ENCODE assay signal across 18 cellular contexts in the genomic region with DNA sequence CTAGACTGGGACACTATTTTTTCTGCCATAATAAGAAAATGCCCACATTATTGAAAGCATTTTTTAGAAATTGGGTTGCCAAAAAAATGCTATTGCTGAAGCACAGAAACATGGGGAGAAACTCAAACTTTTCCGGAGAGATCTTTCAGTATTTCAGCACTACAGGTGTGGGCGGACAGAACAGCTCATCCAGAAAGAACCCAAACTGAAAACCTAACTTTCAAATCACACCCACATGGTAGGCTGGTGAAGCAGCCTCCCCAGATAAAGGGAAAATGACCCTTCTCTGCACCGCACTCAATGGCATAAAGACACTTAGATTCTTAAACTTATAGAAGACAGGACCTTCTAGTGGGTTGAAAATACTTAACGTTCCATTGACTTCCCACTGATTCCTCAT.
A peak's percentile ranks its signal among the peaks of the same experiment; 100 is the strongest.
DNase-seq lines count a peak whose midpoint lies in the region; ATAC-seq and TF ChIP-seq lines count a peak whose summit lies in the region.
"Had no signal": no experiment of that assay in that cellular context is flagged by ENCODE, and none has a peak within 500 bp of the region (broad histone marks: within the 10 kb centered on the region; RNA-seq: fewer than 3 reads in every experiment).

No MANE protein-coding gene starts in this region.

- DNase-seq in activated T-cell treated with anti-CD3 and anti-CD28 coated beads for 48 hours (ENCODE audit: low read depth), result peak; percentile 6
- DNase-seq in activated T-cell treated with anti-CD3 and anti-CD28 coated beads, Interleukin-2, amount 50 U/mL, for 1 hour, result no peak
- DNase-seq in CD1c-positive myeloid dendritic cell (ENCODE audit: extremely low spot score), result peak; percentile 46
- peak; percentile 16 to 25 for DNase-seq in stimulated activated CD4-positive, alpha-beta T cell treated with anti-CD3 and anti-CD28 coated beads, Interleukin-2, amount 100 ng/mL, for 24 hours
- no peak for DNase-seq in DMS153 treated with DMSO at 0.1 percent for 48 hours (lab: John Stamatoyannopoulos, UW; ENCODE audit: unreplicated experiment)
- DNase-seq in left cardiac atrium, result no peak
- DNase-seq: Caco-2; CD4-positive, CD25-positive, alpha-beta regulatory T cell; DMS153; EL; KBM-7; MV-4-11; NCI-H1436; NCI-H2029; NCI-H2171; NCI-H446; NCI-H69 had no signal

- POLR2A ChIA-PET in HEK293 (lab: Yijun Ruan, JAX), result no interaction called here

- no peaks in the 10 kb centered on the region for H3K36me3 ChIP-seq in HEK293 (ENCODE audit: control insufficient read depth in 2 of 2, insufficient read depth in 1 of 2, low read length in 2 of 2)

- no peak overlapping the region for H3K4me3 ChIP-seq in HEK293 (ENCODE audit: low read depth, low read length)

- intact Hi-C loops in left cardiac atrium (cut with DNase I), result no loop called here

- H3K4me1 ChIP-seq in HEK293 (ENCODE audit: control insufficient read depth, insufficient read depth, low read length), result no peaks in the 10 kb centered on the region
- H3K4me1 ChIP-seq: Caco-2 had no signal

- no peak for ATAC-seq in left cardiac atrium

- no peak for TF ChIP-seq CTCF in HEK293 (tag by site-specific recombination; IDR thresholded peaks at IDR 0.05)

- CTCF ChIA-PET in HEK293 (lab: Yijun Ruan, JAX), result no interaction called here

- H3K27ac ChIP-seq in HEK293 (ENCODE audit: extremely low read depth, low read depth, low read length), result no peak overlapping the region

- no peaks in the 10 kb centered on the region for H3K9me3 ChIP-seq in HEK293 (ENCODE audit: control insufficient read depth, insufficient read depth, low read depth, low read length)
- H3K9me3 ChIP-seq: Caco-2 had no signal

TF ChIP-seq in HEK293, 187 proteins besides CTCF, POLR2A, EP300 and RAD21:
- TF ChIP-seq EGR2 (tag by site-specific recombination; IDR thresholded peaks at IDR 0.05; ENCODE audit: low read depth) (0 out of 2 replicates have a peak, but pooled peaks have one; percentile 15), ZNF311 (tag by site-specific recombination; IDR thresholded peaks at IDR 0.05; ENCODE audit: borderline replicate concordance) (no peak)
TF ChIP-seq in HEK293: peak in this region for 1.

Comparison
In these comparisons a context has a peak if more than half of its experiments do, and no peak if none do; other contexts are left out.
1. DNase-seq: peak in activated T-cell treated with anti-CD3 and anti-CD28 coated beads for 48 hours (single experiment), CD1c-positive myeloid dendritic cell (single experiment) and stimulated activated CD4-positive, alpha-beta T cell treated with anti-CD3 and anti-CD28 coated beads, Interleukin-2, amount 100 ng/mL, for 24 hours (2 of 2); none in activated T-cell treated with anti-CD3 and anti-CD28 coated beads, Interleukin-2, amount 50 U/mL, for 1 hour (single experiment), DMS153 treated with DMSO at 0.1 percent for 48 hours (single experiment) and left cardiac atrium (single experiment).